In genomic region chr3:7190094-7190493, GRCh38 we compare ENCODE assay signal across 18 cellular contexts.
DNase-seq lines count a peak whose midpoint lies in the region; ATAC-seq, FAIRE-seq and TF ChIP-seq lines count a peak whose summit lies in the region.
"Had no signal": no experiment of that assay in that cellular context is flagged by ENCODE, and none has a peak within 500 bp of the region (broad histone marks: within the 10 kb centered on the region; RNA-seq: fewer than 3 reads in every experiment).

No MANE protein-coding gene starts in this region.

- ATAC-seq in GM19467 (IDR thresholded peaks at IDR 0.05; ENCODE audit: unreplicated experiment) (peak; percentile 64), HG03354 (IDR thresholded peaks at IDR 0.05; ENCODE audit: poor library complexity, severe bottlenecking, unreplicated experiment) (peak; percentile 59)
- ATAC-seq: activated T-cell treated with anti-CD3 and anti-CD28 coated beads, Interleukin-2, amount 50 U/mL, for 4 hours had no signal

- intact Hi-C loops in left ventricle myocardium inferior (cut with micrococcal nuclease): no loop called here

- no peaks in the 10 kb centered on the region for H3K36me3 ChIP-seq in left ventricle myocardium inferior
- H3K36me3 ChIP-seq: sigmoid colon had no signal

- no peaks in the 10 kb centered on the region for H3K9me3 ChIP-seq in left ventricle myocardium inferior (replicated peaks)
- H3K9me3 ChIP-seq: sigmoid colon had no signal

- DNase-seq in GM18507 (ENCODE audit: extremely low spot score, insufficient read length, low read depth): no peak
- peak; percentile 6 for DNase-seq in fibroblast of pulmonary artery (ENCODE audit: low read depth)
- DNase-seq in NCI-H2171 treated with DMSO at 0.1 percent for 48 hours (lab: John Stamatoyannopoulos, UW): no peak
- DNase-seq in left ventricle myocardium inferior: no peak
- DNase-seq in SKM-1 (lab: John Stamatoyannopoulos, UW; ENCODE audit: unreplicated experiment): no peak
- no peak for DNase-seq in cerebellar nuclear complex (lab: John Stamatoyannopoulos, UW)
- DNase-seq: activated CD4-positive, alpha-beta memory T cell treated with anti-CD3 and anti-CD28 coated beads, Interleukin-2, amount 10 ng/mL, durations not matched to agents 7 days and 5 days; activated naive CD8-positive, alpha-beta T cell treated with anti-CD3 and anti-CD28 coated beads for 36 hours; activated T-cell treated with anti-CD3 and anti-CD28 coated beads, Interleukin-2, amount 50 U/mL, for 4 hours; DMS79; effector CD8-positive, alpha-beta T cell; NCI-H1694 treated with DMSO at 0.1 percent for 48 hours; NCI-H510A treated with DMSO at 0.1 percent for 48 hours; SHP77; sigmoid colon; T-helper 1 cell had no signal

- H3K4me3 ChIP-seq in fibroblast of pulmonary artery (replicated peaks; ENCODE audit: low read depth, low read length) (no peak overlapping the region), left ventricle myocardium inferior (no peak overlapping the region)
- H3K4me3 ChIP-seq: sigmoid colon had no signal

- H3K4me1 ChIP-seq in left ventricle myocardium inferior: no peaks in the 10 kb centered on the region
- H3K4me1 ChIP-seq: sigmoid colon had no signal

- TF ChIP-seq CTCF in fibroblast of pulmonary artery (IDR thresholded peaks at IDR 0.05; ENCODE audit: low read length, missing control alignments) (no peak), left ventricle myocardium inferior (IDR thresholded peaks at IDR 0.05; ENCODE audit: borderline replicate concordance) (no peak)

- FAIRE-seq in GM18507 (lab: Jason Lieb, UNC): peak; percentile 73

- H3K27me3 ChIP-seq in left ventricle myocardium inferior (ENCODE audit: low read depth): no peaks in the 10 kb centered on the region
- H3K27me3 ChIP-seq: sigmoid colon had no signal

- H3K27ac ChIP-seq in left ventricle myocardium inferior (replicated peaks): no peak overlapping the region
- H3K27ac ChIP-seq: sigmoid colon had no signal
